8 cellular contexts compared by ENCODE assay signal in the genomic region with DNA sequence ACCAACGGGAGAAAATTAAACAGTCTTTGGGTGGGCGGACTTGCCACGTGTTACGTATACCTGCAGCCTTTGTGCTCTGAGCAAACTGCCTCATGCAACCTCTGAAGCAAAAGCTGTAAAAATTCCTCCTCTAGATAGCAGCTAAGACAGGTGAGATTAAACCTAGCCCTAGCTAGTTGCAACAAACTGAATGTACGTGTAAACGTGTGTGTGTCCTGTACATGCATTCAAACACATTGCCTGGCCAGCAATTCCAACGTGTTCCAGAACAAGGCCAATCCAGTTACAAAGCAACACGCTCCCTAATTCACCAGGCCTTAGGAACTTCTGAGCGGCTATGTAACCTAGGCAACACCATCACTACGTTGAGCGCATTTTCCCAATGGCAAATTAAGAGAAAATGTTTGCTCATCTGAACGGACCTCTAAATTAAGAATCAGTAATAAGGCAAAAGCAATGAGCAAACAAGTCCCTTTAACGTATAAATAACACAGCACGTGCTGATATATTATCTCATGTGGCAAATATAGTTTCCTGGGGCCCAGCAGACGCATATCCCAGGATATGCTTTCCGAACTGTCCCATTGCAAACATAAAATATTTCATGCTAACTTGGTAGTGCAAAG. TPM values are rescaled to one million over a fixed set of nuclear protein-coding genes. Genes with fewer than 3 reads are reported as not detected.
DNase-seq lines count a peak whose midpoint lies in the region; ATAC-seq, FAIRE-seq and TF ChIP-seq lines count a peak whose summit lies in the region.

No MANE protein-coding gene starts in this region.

- H3K4me2 ChIP-seq in K562 (ENCODE audit: insufficient read depth, low read length), result peak overlapping the region; percentile 100

- peaks cover 0 to 5% of the 10 kb centered on the region in 2 experiments; a peak in 2 of 5 replicates for H3K4me1 ChIP-seq in K562 (replicated peaks in 1 of 2; ENCODE audit: control insufficient read depth in 2 of 2, insufficient read depth in 2 of 2, low read length in 2 of 2)
- H3K4me1 ChIP-seq in iPS-20b (ENCODE audit: insufficient read depth, low read length), result no peaks in the 10 kb centered on the region

- under 1% methylated on average over 16 of the region's 16 CpGs for WGBS in K562 (ENCODE audit: insufficient coverage, low coverage, missing lambda C conversion rate)

- intact Hi-C loops in K562 (cut with micrococcal nuclease), result loop anchor here (2.0 kb wide), 1 partner anchor 50 kb away; a partner anchor contains a TSS

- FAIRE-seq in K562 (lab: Jason Lieb, UNC), result peak; percentile 89

- no peaks in the 10 kb centered on the region for H3K9me1 ChIP-seq in K562 (ENCODE audit: control insufficient read depth, insufficient read depth, low read length)

- peaks cover 40% of the 10 kb centered on the region for H3K79me2 ChIP-seq in K562 (ENCODE audit: control insufficient read depth, insufficient read depth, low read length)

- no peak for TF ChIP-seq RAD21 in K562 (CRISPR knock-in tag; conservative IDR thresholded peaks at IDR 0.05 in 1 of 2, IDR thresholded peaks at IDR 0.05 in 1 of 2)

- H3K36me3 ChIP-seq in K562 (ENCODE audit: control insufficient read depth, insufficient read depth, low read length) (peaks cover 44% of the 10 kb centered on the region), iPS-20b (ENCODE audit: insufficient read depth, low read depth, low read length) (peaks cover 41% of the 10 kb centered on the region)

- peak overlapping the region; percentile 96 for H2AFZ ChIP-seq in K562 (ENCODE audit: low read depth, low read length)

- TF ChIP-seq POLR2A in K562 (conservative IDR thresholded peaks at IDR 0.05), result no peak

- peak overlapping the region; percentile 91 for H3K27ac ChIP-seq in K562 (ENCODE audit: extremely low read depth, low read depth, low read length)
- peak overlapping the region; percentile 3 for H3K27ac ChIP-seq in iPS-20b (ENCODE audit: low read length)

- H3K9me3 ChIP-seq in K562 (replicated peaks; ENCODE audit: control insufficient read depth, insufficient read depth, low read depth, low read length) (0 out of 2 replicates have a peak, but pooled peaks cover 2% of the 10 kb centered on the region), iPS-20b (ENCODE audit: insufficient read depth, low read depth, low read length) (no peaks in the 10 kb centered on the region)

- DNase-seq in DMS53 (lab: John Stamatoyannopoulos, UW), result peak; percentile 50
- no peak for DNase-seq in DMS53 treated with DMSO at 0.1 percent for 48 hours (lab: John Stamatoyannopoulos, UW; ENCODE audit: unreplicated experiment)
- DNase-seq in HEK293T (ENCODE audit: extremely low spot score), result peak; percentile 20
- peak; percentile 74 for DNase-seq in NCI-H82 (lab: John Stamatoyannopoulos, UW)
- DNase-seq in K562 (ENCODE audit: extremely low read depth in 1 of 4, low spot score in 3 of 4), result peak; percentile 26 to 56 (median 31)
- no peak for DNase-seq in skeletal muscle cell (ENCODE audit: low read depth)
- DNase-seq in NCI-H1694 treated with DMSO at 0.1 percent for 48 hours (lab: John Stamatoyannopoulos, UW), result no peak

- in situ Hi-C loops in K562 (cut with MboI), result loop anchor here (10.0 kb wide), 1 partner anchor 462 kb away; no protein-coding TSS in a partner anchor

- CTCF ChIA-PET in HEK293T (lab: Yijun Ruan, JAX), result no interaction called here
- CTCF ChIA-PET in K562 (lab: Yijun Ruan, JAX; ENCODE audit: low intra/inter-chr PET ratio), result no interaction called here

- H4K20me1 ChIP-seq in K562 (replicated peaks; ENCODE audit: control insufficient read depth, insufficient read depth, low read length), result no peaks in the 10 kb centered on the region

- H3K27me3 ChIP-seq in K562 (ENCODE audit: control insufficient read depth in 2 of 2, insufficient read depth in 2 of 2, low read length in 2 of 2) (no peaks in the 10 kb centered on the region), iPS-20b (ENCODE audit: insufficient read depth, low read length) (no peaks in the 10 kb centered on the region)

- H3K4me3 ChIP-seq in K562, result peak overlapping the region; percentile 86
- peak overlapping the region; percentile 95 for H3K4me3 ChIP-seq in iPS-20b (ENCODE audit: low read length)
- H3K4me3 ChIP-seq in skeletal muscle cell (ENCODE audit: low read depth, low read length), result peak overlapping the region; percentile 90

- ATAC-seq in K562, result peak; percentile 57

- TF ChIP-seq EP300 in K562 (IDR thresholded peaks at IDR 0.05; ENCODE audit: low read length), result no peak

- TF ChIP-seq CTCF in K562 (IDR thresholded peaks at IDR 0.05 in 2 of 3, conservative IDR thresholded peaks at IDR 0.05 in 1 of 3; ENCODE audit: insufficient read depth in 2 of 3, low read depth in 1 of 3, low read length in 3 of 3), result no peak

- H3K9ac ChIP-seq in K562 (ENCODE audit: insufficient read depth in 1 of 2, low read depth in 2 of 2, low read length in 2 of 2) (peak overlapping the region; percentile 89 to 96), iPS-20b (ENCODE audit: low read depth, low read length) (peak overlapping the region; percentile 92)

- TSS peak; percentile 46 for BruUV-seq in K562 (replicated peaks; lab: Mats Ljungman, UMichigan)

- POLR2A ChIA-PET in HEK293T (lab: Yijun Ruan, JAX), result no interaction called here
- POLR2A ChIA-PET in K562 (lab: Yijun Ruan, JAX), result no interaction called here

RNA-seq across cellular contexts. Expression of a gene that starts 0.8 kb away (rescaled TPM):
- total RNA-seq in K562 (2011; cell fraction: chromatin; rRNA removed; ENCODE audit: low replicate concordance), result 13.7 and 37.1 TPM in 2 replicates
- 9.2 and 10.5 TPM in 2 replicates for total RNA-seq in K562 (2011; cell fraction: nucleolus; rRNA removed)
- total RNA-seq in K562 (2011; cell fraction: nucleoplasm; rRNA removed), result 24.2 and 45.6 TPM in 2 replicates
- total RNA-seq in K562 (2014; rRNA removed) (70.3 and 73.7 TPM in 2 replicates), K562 (2014; rRNA removed; fragmentation: Illumina TruSeq; extraction: Trizol) (112 and 113 TPM in 2 replicates), K562 (2015; rRNA removed; fragmentation: Illumina TruSeq; extraction: Trizol) (110 and 125 TPM in 2 replicates), K562 (2021) (49.3 and 51.7 TPM in 2 replicates)
- polyA plus RNA-seq in K562 (2011; rRNA removed) (29.0 and 46.5 TPM in 2 replicates), K562 (2014; fragmentation: Illumina TruSeq; extraction: Trizol) (122 and 160 TPM in 2 replicates), K562 (2014; fragmentation: Nextera tagmentation; extraction: Ambion mirVana) (100 to 1,000 TPM in 1 of 2 experiments, 10 to 100 TPM in 1; 57.5 to 135 TPM), K562 (2014; rRNA removed) (90.9 and 98.6 TPM in 2 replicates)
- polyA plus RNA-seq in K562 (2011; cell fraction: cytosol; rRNA removed), result 28.5 and 32.8 TPM in 2 replicates
- 16.4 and 17.8 TPM in 2 replicates for polyA plus RNA-seq in K562 (2011; cell fraction: nucleus; rRNA removed)
- 44.4 and 60.2 TPM in 2 replicates for polyA plus RNA-seq in K562 (2012)
- 23.9 and 24.5 TPM in 2 replicates for polyA minus RNA-seq in K562 (2011; rRNA and poly(A)+ RNA removed)
- 16.5 and 16.6 TPM in 2 replicates for polyA minus RNA-seq in K562 (2011; cell fraction: cytosol; rRNA and poly(A)+ RNA removed)
- polyA minus RNA-seq in K562 (2011; cell fraction: nucleus; rRNA and poly(A)+ RNA removed), result 9.8 and 16.8 TPM in 2 replicates

RNA-seq across cellular contexts. Expression of a gene that starts 46.4 kb away (rescaled TPM):
- 19.6 and 35.6 TPM in 2 replicates for total RNA-seq in K562 (2011; cell fraction: chromatin; rRNA removed; ENCODE audit: low replicate concordance)
- 6.0 and 7.4 TPM in 2 replicates for total RNA-seq in K562 (2011; cell fraction: nucleolus; rRNA removed)
- 18.3 and 23.7 TPM in 2 replicates for total RNA-seq in K562 (2011; cell fraction: nucleoplasm; rRNA removed)
- total RNA-seq in K562 (2014; rRNA removed) (6.3 and 7.3 TPM in 2 replicates), K562 (2014; rRNA removed; fragmentation: Illumina TruSeq; extraction: Trizol) (11.7 and 12.4 TPM in 2 replicates), K562 (2015; rRNA removed; fragmentation: Illumina TruSeq; extraction: Trizol) (14.5 and 15.5 TPM in 2 replicates), K562 (2021) (9.7 and 11.6 TPM in 2 replicates)
- polyA plus RNA-seq in K562 (2011; rRNA removed) (5.5 and 8.3 TPM in 2 replicates), K562 (2014; fragmentation: Illumina TruSeq; extraction: Trizol) (7.9 and 8.7 TPM in 2 replicates), K562 (2014; fragmentation: Nextera tagmentation; extraction: Ambion mirVana) (1 to 10 TPM; 1.7 to 2.8 TPM), K562 (2014; rRNA removed) (4.9 and 6.3 TPM in 2 replicates)
- polyA plus RNA-seq in K562 (2011; cell fraction: cytosol; rRNA removed), result 2.4 and 3.9 TPM in 2 replicates
- polyA plus RNA-seq in K562 (2011; cell fraction: nucleus; rRNA removed), result 4.0 and 5.3 TPM in 2 replicates
- polyA plus RNA-seq in K562 (2012), result 6.9 and 9.7 TPM in 2 replicates
- 19.4 and 22.2 TPM in 2 replicates for polyA minus RNA-seq in K562 (2011; rRNA and poly(A)+ RNA removed)
- polyA minus RNA-seq in K562 (2011; cell fraction: cytosol; rRNA and poly(A)+ RNA removed), result 6.7 and 9.5 TPM in 2 replicates
- polyA minus RNA-seq in K562 (2011; cell fraction: nucleus; rRNA and poly(A)+ RNA removed), result 7.5 and 9.8 TPM in 2 replicates

RNA-seq across cellular contexts. Expression of a gene that starts 50.3 kb away (rescaled TPM):
- total RNA-seq in K562 (2011; cell fraction: chromatin; rRNA removed; ENCODE audit: low replicate concordance), result 14.8 and 56.4 TPM in 2 replicates
- total RNA-seq in K562 (2011; cell fraction: nucleolus; rRNA removed), result 8.2 and 12.4 TPM in 2 replicates
- total RNA-seq in K562 (2011; cell fraction: nucleoplasm; rRNA removed), result 20.1 and 25.6 TPM in 2 replicates
- total RNA-seq in K562 (2014; rRNA removed), result 15.7 and 16.0 TPM in 2 replicates
- total RNA-seq in K562 (2014; rRNA removed; fragmentation: Illumina TruSeq; extraction: Trizol), result 25.9 and 30.4 TPM in 2 replicates
- 24.9 and 26.7 TPM in 2 replicates for total RNA-seq in K562 (2015; rRNA removed; fragmentation: Illumina TruSeq; extraction: Trizol)
- total RNA-seq in K562 (2021), result 21.1 and 21.7 TPM in 2 replicates
- polyA plus RNA-seq in K562 (2011; rRNA removed), result 21.9 and 29.8 TPM in 2 replicates
- 10.7 and 15.5 TPM in 2 replicates for polyA plus RNA-seq in K562 (2011; cell fraction: cytosol; rRNA removed)
- polyA plus RNA-seq in K562 (2011; cell fraction: nucleus; rRNA removed), result 23.8 and 26.2 TPM in 2 replicates
- polyA plus RNA-seq in K562 (2012), result 13.9 and 19.5 TPM in 2 replicates
- polyA plus RNA-seq in K562 (2014; fragmentation: Illumina TruSeq; extraction: Trizol), result 26.2 and 33.6 TPM in 2 replicates
- 10 to 100 TPM; 14.6 to 25.1 TPM for polyA plus RNA-seq in K562 (2014; fragmentation: Nextera tagmentation; extraction: Ambion mirVana)
- polyA plus RNA-seq in K562 (2014; rRNA removed), result 27.3 and 30.7 TPM in 2 replicates
- 15.3 and 19.3 TPM in 2 replicates for polyA minus RNA-seq in K562 (2011; rRNA and poly(A)+ RNA removed)
- 9.8 and 9.9 TPM in 2 replicates for polyA minus RNA-seq in K562 (2011; cell fraction: cytosol; rRNA and poly(A)+ RNA removed)
- 5.4 and 14.3 TPM in 2 replicates for polyA minus RNA-seq in K562 (2011; cell fraction: nucleus; rRNA and poly(A)+ RNA removed)

RNA-seq across cellular contexts. Expression of a gene that starts 50.7 kb away (rescaled TPM):
- total RNA-seq in K562 (2011; cell fraction: chromatin; rRNA removed; ENCODE audit: low replicate concordance), result 9.3 and 18.6 TPM in 2 replicates
- 7.3 and 7.8 TPM in 2 replicates for total RNA-seq in K562 (2011; cell fraction: nucleolus; rRNA removed)
- 21.6 and 40.2 TPM in 2 replicates for total RNA-seq in K562 (2011; cell fraction: nucleoplasm; rRNA removed)
- total RNA-seq in K562 (2014; rRNA removed), result 9.7 and 12.9 TPM in 2 replicates
- total RNA-seq in K562 (2014; rRNA removed; fragmentation: Illumina TruSeq; extraction: Trizol), result 20.7 and 22.9 TPM in 2 replicates
- 15.7 and 18.5 TPM in 2 replicates for total RNA-seq in K562 (2015; rRNA removed; fragmentation: Illumina TruSeq; extraction: Trizol)
- 13.7 and 17.0 TPM in 2 replicates for total RNA-seq in K562 (2021)
- 19.6 and 22.8 TPM in 2 replicates for polyA plus RNA-seq in K562 (2011; rRNA removed)
- 6.0 and 11.1 TPM in 2 replicates for polyA plus RNA-seq in K562 (2011; cell fraction: cytosol; rRNA removed)
- polyA plus RNA-seq in K562 (2011; cell fraction: nucleus; rRNA removed), result 12.7 and 19.8 TPM in 2 replicates
- 10.1 and 14.7 TPM in 2 replicates for polyA plus RNA-seq in K562 (2012)
- 20.8 and 24.4 TPM in 2 replicates for polyA plus RNA-seq in K562 (2014; fragmentation: Illumina TruSeq; extraction: Trizol)
- 10 to 100 TPM; 11.6 to 11.7 TPM for polyA plus RNA-seq in K562 (2014; fragmentation: Nextera tagmentation; extraction: Ambion mirVana)
- polyA plus RNA-seq in K562 (2014; rRNA removed), result 13.3 and 17.8 TPM in 2 replicates
- polyA minus RNA-seq in K562 (2011; rRNA and poly(A)+ RNA removed), result 13.5 and 15.9 TPM in 2 replicates
- 5.5 and 6.5 TPM in 2 replicates for polyA minus RNA-seq in K562 (2011; cell fraction: cytosol; rRNA and poly(A)+ RNA removed)
- polyA minus RNA-seq in K562 (2011; cell fraction: nucleus; rRNA and poly(A)+ RNA removed), result 2.2 and 5.3 TPM in 2 replicates

Comparison
In these comparisons a context has a peak if more than half of its experiments do, and no peak if none do; other contexts are left out.
1. DNase-seq: peak in DMS53 (single experiment), HEK293T (single experiment), NCI-H82 (single experiment) and K562 (4 of 4); none in DMS53 treated with DMSO at 0.1 percent for 48 hours (single experiment), skeletal muscle cell (single experiment) and NCI-H1694 treated with DMSO at 0.1 percent for 48 hours (single experiment).
2. Peak in every context shown above with its lines, with median percentiles within 50 percentile points of each other: H3K4me3 ChIP-seq.